ENCODE assay signal across 8 cellular contexts in genomic region chr11:17384002-17384511, GRCh38. TPM values are rescaled to one million over a fixed set of nuclear protein-coding genes. Genes with fewer than 3 reads are reported as not detected.
DNase-seq lines count a peak whose midpoint lies in the region; ATAC-seq and TF ChIP-seq lines count a peak whose summit lies in the region.

No MANE protein-coding gene starts in this region.

- in situ Hi-C loops in IMR-90 (cut with MboI; ENCODE audit: low sequenced_read_pairs) = loop anchor here (5.0 kb wide), 1 partner anchor 118 kb away; no protein-coding TSS in a partner anchor

- H2AFZ ChIP-seq in IMR-90 (replicated peaks; ENCODE audit: low read length, poor library complexity) = peak overlapping the region; percentile 67
- H2AFZ ChIP-seq in fibroblast of lung (ENCODE audit: low read length) = no peak overlapping the region
- H2AFZ ChIP-seq in neuronal stem cell (ENCODE audit: low read length) = no peak overlapping the region

- no CpG with 5 or more reads among the region's 6 CpGs for WGBS in IMR-90 (ENCODE audit: extremely low coverage in 2 of 2, insufficient read length in 1 of 2), 2 experiments
- WGBS in neuronal stem cell (ENCODE audit: extremely low coverage in 2 of 2, insufficient read length in 2 of 2, insufficient replicate concordance in 1 of 2), 2 donors = no CpG with 5 or more reads among the region's 6 CpGs
- 45 to 74% (median 49%) methylated on average over 3 to 6 of the region's 6 CpGs for WGBS in stomach, 5 donors

- H3K36me3 Mint-ChIP-seq in activated T-cell treated with anti-CD3 and anti-CD28 coated beads, Interleukin-2, amount 50 U/mL, for 24 hours (ENCODE audit: low read depth) = no peaks in the 10 kb centered on the region

- H3K4me3 ChIP-seq in IMR-90 (ENCODE audit: insufficient read depth, low read depth, low read length) (no peak overlapping the region), fibroblast of lung (replicated peaks in 1 of 4; ENCODE audit: control extremely low read depth in 1 of 4, insufficient read depth in 1 of 4, low read depth in 3 of 4, low read length in 4 of 4) (no peak overlapping the region), neuronal stem cell (ENCODE audit: low read length in 2 of 2) (no peak overlapping the region), stomach (no peak overlapping the region)

- H3K23ac ChIP-seq in IMR-90 (ENCODE audit: low read depth, low read length) (no peak overlapping the region), neuronal stem cell (ENCODE audit: low read depth, low read length, poor library complexity) (no peak overlapping the region)

- H3K4me1 ChIP-seq in IMR-90 (ENCODE audit: control insufficient read depth, insufficient read depth, low read length) = peaks cover 11% of the 10 kb centered on the region
- no peaks in the 10 kb centered on the region for H3K4me1 ChIP-seq in fibroblast of lung (ENCODE audit: control insufficient read depth, extremely low read depth, insufficient read depth, low read length)
- peaks cover 0 to 2% of the 10 kb centered on the region in 2 donors for H3K4me1 ChIP-seq in neuronal stem cell (ENCODE audit: control insufficient read depth in 2 of 2, insufficient read depth in 1 of 2, low read depth in 1 of 2, low read length in 2 of 2)
- H3K4me1 ChIP-seq in stomach = peaks cover 0 to 27% (median 9%) of the 10 kb centered on the region in 4 donors

- no peaks in the 10 kb centered on the region for H3K9me3 Mint-ChIP-seq in activated T-cell treated with anti-CD3 and anti-CD28 coated beads, Interleukin-2, amount 50 U/mL, for 24 hours

- peaks cover 8% of the 10 kb centered on the region for H3K27me3 Mint-ChIP-seq in activated T-cell treated with anti-CD3 and anti-CD28 coated beads, Interleukin-2, amount 50 U/mL, for 24 hours

- H4K91ac ChIP-seq in IMR-90 (ENCODE audit: insufficient read depth, low read depth, low read length) = no peak overlapping the region
- H4K91ac ChIP-seq in neuronal stem cell (ENCODE audit: low read depth, low read length, poor library complexity) = no peak overlapping the region

- CTCF ChIA-PET in IMR-90 (lab: Yijun Ruan, JAX) = interaction anchor here (0.5 to 2.5 kb wide), 15 partner anchors 18 to 331 kb away, joined by 3 to 16 read pairs (median 3); no protein-coding TSS in a partner anchor

- peak; percentile 80 for TF ChIP-seq CTCF in IMR-90 (conservative IDR thresholded peaks at IDR 0.05; ENCODE audit: low read depth, low read length)
- TF ChIP-seq CTCF in fibroblast of lung (conservative IDR thresholded peaks at IDR 0.05 in 1 of 2, IDR thresholded peaks at IDR 0.05 in 1 of 2; ENCODE audit: low read depth in 1 of 2, low read length in 2 of 2) = peak; percentile 92 to 93
- peak in 5 of 7 experiments; percentile 80 to 93 (median 87) for TF ChIP-seq CTCF in stomach (IDR thresholded peaks at IDR 0.05)

- dilution Hi-C loops in IMR-90 (cut with HindIII; ENCODE audit: low sequenced_read_pairs, unreplicated experiment) = no loop called here

- H3K4me2 ChIP-seq in IMR-90 (ENCODE audit: low read depth, low read length) (no peak overlapping the region), fibroblast of lung (ENCODE audit: extremely low read depth, insufficient read depth, low read length) (no peak overlapping the region), neuronal stem cell (ENCODE audit: insufficient read depth, low read length, poor library complexity, severe bottlenecking) (no peak overlapping the region)

- H3K27ac ChIP-seq in IMR-90 (ENCODE audit: insufficient read depth, low read length) = no peak overlapping the region
- no peak overlapping the region for H3K27ac ChIP-seq in fibroblast of lung (ENCODE audit: insufficient read depth, low read length)
- H3K27ac ChIP-seq in neuronal stem cell (replicated peaks; ENCODE audit: low read length) = no peak overlapping the region
- H3K27ac ChIP-seq in stomach = no peak overlapping the region

- TF ChIP-seq POLR2A in IMR-90 (IDR thresholded peaks at IDR 0.05; ENCODE audit: low read depth, low read length) (no peak), stomach (IDR thresholded peaks at IDR 0.05) (no peak)

- peaks cover 22% of the 10 kb centered on the region for H3K9me1 ChIP-seq in IMR-90 (ENCODE audit: insufficient read depth, low read length)

- H3K4me3 Mint-ChIP-seq in activated T-cell treated with anti-CD3 and anti-CD28 coated beads, Interleukin-2, amount 50 U/mL, for 24 hours = no peak overlapping the region

- no peaks in the 10 kb centered on the region for H4K20me1 ChIP-seq in IMR-90 (ENCODE audit: insufficient read depth, low read length)
- H4K20me1 ChIP-seq in fibroblast of lung (ENCODE audit: control insufficient read depth, extremely low read depth, insufficient read depth, low read length) = no peaks in the 10 kb centered on the region

- peaks cover 3% of the 10 kb centered on the region; the same call in 1 of the 2 replicates for H3K27me3 ChIP-seq in IMR-90 (ENCODE audit: control insufficient read depth, insufficient read depth, low read length)
- no peaks in the 10 kb centered on the region for H3K27me3 ChIP-seq in fibroblast of lung (ENCODE audit: control insufficient read depth, insufficient read depth, low read length)
- H3K27me3 ChIP-seq in neuronal stem cell (ENCODE audit: control insufficient read depth in 3 of 3, insufficient read depth in 3 of 3, low read depth in 1 of 3, low read length in 3 of 3) = peaks cover 0 to 13% (median 3%) of the 10 kb centered on the region in 3 experiments
- H3K27me3 ChIP-seq in stomach = peaks cover 0 to 15% (median 0%) of the 10 kb centered on the region in 3 donors

- POLR2A ChIA-PET in IMR-90 (lab: Charles Lee; ENCODE audit: unreplicated experiment) = no interaction called here

- no peak overlapping the region for H2BK20ac ChIP-seq in IMR-90 (ENCODE audit: low read depth, low read length)

- H3K27ac Mint-ChIP-seq in activated T-cell treated with anti-CD3 and anti-CD28 coated beads, Interleukin-2, amount 50 U/mL, for 24 hours = no peak overlapping the region

- BruUV-seq in IMR-90 (replicated peaks; lab: Mats Ljungman, UMichigan) = no TSS peak

- peak; percentile 51 for DNase-seq in A172 (ENCODE audit: low spot score)
- peak; percentile 79 for DNase-seq in IMR-90
- peak; percentile 84 for DNase-seq in OCI-M1 (lab: John Stamatoyannopoulos, UW)
- DNase-seq in activated T-cell treated with anti-CD3 and anti-CD28 coated beads, Interleukin-2, amount 50 U/mL, for 24 hours = peak; percentile 83
- peak; percentile 67 to 84 for DNase-seq in fibroblast of lung (ENCODE audit: low read depth in 2 of 2)
- DNase-seq in neuronal stem cell (ENCODE audit: low spot score) = peak; percentile 91
- DNase-seq in stomach = peak; percentile 84

- no peak overlapping the region for H2AK9ac ChIP-seq in IMR-90 (replicated peaks; ENCODE audit: low read depth, low read length, poor library complexity)

- no peak for TF ChIP-seq EP300 in stomach (IDR thresholded peaks at IDR 0.05)

- H4K8ac ChIP-seq in IMR-90 (ENCODE audit: low read depth in 2 of 2, low read length in 2 of 2) (no peak overlapping the region), neuronal stem cell (ENCODE audit: low read depth, low read length) (no peak overlapping the region)

- H4K5ac ChIP-seq in IMR-90 (ENCODE audit: low read depth, low read length) = no peak overlapping the region

- H3K4me1 Mint-ChIP-seq in activated T-cell treated with anti-CD3 and anti-CD28 coated beads, Interleukin-2, amount 50 U/mL, for 24 hours (ENCODE audit: low read depth) = peaks cover 3% of the 10 kb centered on the region

- H2BK15ac ChIP-seq in IMR-90 (ENCODE audit: low read depth, low read length) (no peak overlapping the region), neuronal stem cell (ENCODE audit: low read length) (no peak overlapping the region)

- H2BK5ac ChIP-seq in IMR-90 (ENCODE audit: low read depth, low read length, poor library complexity, severe bottlenecking) = no peak overlapping the region
- no peak overlapping the region for H2BK5ac ChIP-seq in neuronal stem cell (ENCODE audit: low read length)

- peak; percentile 72 for TF ChIP-seq RAD21 in IMR-90 (IDR thresholded peaks at IDR 0.05; ENCODE audit: low read length)

- peak; percentile 60 for ATAC-seq in GM18511 (IDR thresholded peaks at IDR 0.05; ENCODE audit: unreplicated experiment)
- ATAC-seq in IMR-90 (ENCODE audit: low read depth) = peak; percentile 77

- intact Hi-C loops in IMR-90 (cut with micrococcal nuclease) (loop anchor here (1.0 kb wide), 3 partner anchors 120 to 154 kb away; no protein-coding TSS in a partner anchor), stomach (cut with DNase I; ENCODE audit: low total_unique reads) (loop anchor here (2.0 kb wide), 1 partner anchor 121 kb away; no protein-coding TSS in a partner anchor)

- H3K79me1 ChIP-seq in IMR-90 (ENCODE audit: low read depth in 1 of 2, low read length in 2 of 2) (no peaks in the 10 kb centered on the region), neuronal stem cell (ENCODE audit: low read depth, low read length) (no peaks in the 10 kb centered on the region)

- no peak overlapping the region for H2BK12ac ChIP-seq in neuronal stem cell (ENCODE audit: low read length)

- no peaks in the 10 kb centered on the region for H3K79me2 ChIP-seq in fibroblast of lung (ENCODE audit: control insufficient read depth, insufficient read depth, low read length)

- H2BK120ac ChIP-seq in IMR-90 (ENCODE audit: low read depth, low read length) (no peak overlapping the region), neuronal stem cell (ENCODE audit: low read depth, low read length) (no peak overlapping the region)

- H3K9ac ChIP-seq in IMR-90 (ENCODE audit: low read depth, low read length) (no peak overlapping the region), fibroblast of lung (ENCODE audit: insufficient read depth, low read length) (no peak overlapping the region), neuronal stem cell (ENCODE audit: low read depth, low read length, poor library complexity) (no peak overlapping the region)

- H3K4ac ChIP-seq in IMR-90 (ENCODE audit: low read depth, low read length) (no peak overlapping the region), neuronal stem cell (ENCODE audit: low read length) (no peak overlapping the region)

- H3K9me3 ChIP-seq in IMR-90 (ENCODE audit: control insufficient read depth, insufficient read depth, low read length) (no peaks in the 10 kb centered on the region), fibroblast of lung (ENCODE audit: control insufficient read depth, insufficient read depth, low read depth, low read length) (no peaks in the 10 kb centered on the region), neuronal stem cell (replicated peaks in 1 of 2; ENCODE audit: control insufficient read depth in 2 of 2, insufficient read depth in 1 of 2, low read depth in 1 of 2, low read length in 2 of 2) (peaks cover 8 to 12% of the 10 kb centered on the region in 2 donors), stomach (no peaks in the 10 kb centered on the region)

- H3K56ac ChIP-seq in IMR-90 (ENCODE audit: extremely low read depth, insufficient read depth, low read length) = no peak overlapping the region

- H3K36me3 ChIP-seq in IMR-90 (ENCODE audit: control insufficient read depth, insufficient read depth, low read length) (no peaks in the 10 kb centered on the region), fibroblast of lung (ENCODE audit: control insufficient read depth, insufficient read depth, low read length) (no peaks in the 10 kb centered on the region), neuronal stem cell (replicated peaks in 1 of 2; ENCODE audit: control insufficient read depth in 2 of 2, insufficient read depth in 2 of 2, low read length in 2 of 2) (peaks cover 0 to 20% of the 10 kb centered on the region in 2 donors), stomach (peaks cover 0 to 10% (median 6%) of the 10 kb centered on the region in 4 donors)

- H2AK5ac ChIP-seq in IMR-90 (ENCODE audit: low read depth, low read length) (no peak overlapping the region), neuronal stem cell (ENCODE audit: low read depth, low read length) (no peak overlapping the region)

- no peak overlapping the region for H3K18ac ChIP-seq in IMR-90 (ENCODE audit: low read depth, low read length)
- H3K18ac ChIP-seq in neuronal stem cell (ENCODE audit: low read length) = no peak overlapping the region

- H3K14ac ChIP-seq in IMR-90 (replicated peaks; ENCODE audit: low read depth, low read length) = no peak overlapping the region
- no peak overlapping the region for H3K14ac ChIP-seq in neuronal stem cell (ENCODE audit: low read length)

RNA-seq across cellular contexts. Expression of gene KCNJ11, which starts 4.4 kb away (rescaled TPM):
- 0.09 and 0.26 TPM in 2 replicates for total RNA-seq in A172 (2014; rRNA removed; shearing (Covaris generic))
- not detected in 2 replicates for total RNA-seq in IMR-90 (2012; rRNA removed)
- polyA plus RNA-seq in IMR-90 (2012; rRNA removed) = not detected in 2 replicates
- polyA plus RNA-seq in IMR-90 (2012; cell fraction: cytosol; rRNA removed) = not detected in 2 replicates
- not detected in 2 replicates for polyA plus RNA-seq in IMR-90 (2012; cell fraction: nucleus; rRNA removed; ENCODE audit: low replicate concordance)
- total RNA-seq in fibroblast of lung = not detected in 2 replicates
- not detected in 2 replicates for polyA plus RNA-seq in fibroblast of lung
- polyA plus RNA-seq in fibroblast of lung (2012) = not detected in 2 replicates
- not detected in 2 replicates for polyA minus RNA-seq in fibroblast of lung (ENCODE audit: low replicate concordance)
- polyA plus RNA-seq in neuronal stem cell (2013, experiment 1 of 2) = 4.0 TPM
- 2.9 TPM for polyA plus RNA-seq in neuronal stem cell (2013, experiment 2 of 2)
- total RNA-seq in stomach = 10 to 100 TPM in 1 of 5 donors, 1 to 10 TPM in 3, not detected in 1; 1.5 to 22.9 (median 4.7) TPM
- polyA plus RNA-seq in stomach = 10 to 100 TPM in 1 of 3 donors, 1 to 10 TPM in 2; 7.2 to 14.2 (median 7.7) TPM

RNA-seq across cellular contexts. Expression of gene NCR3LG1, which starts 32.5 kb away (rescaled TPM):
- total RNA-seq in A172 (2014; rRNA removed; shearing (Covaris generic)) = 0.34 and 0.52 TPM in 2 replicates
- total RNA-seq in IMR-90 (2012; rRNA removed) = 3.9 and 4.1 TPM in 2 replicates
- 1.5 and 1.7 TPM in 2 replicates for polyA plus RNA-seq in IMR-90 (2012; rRNA removed)
- 0.27 and 0.52 TPM in 2 replicates for polyA plus RNA-seq in IMR-90 (2012; cell fraction: cytosol; rRNA removed)
- 1.6 and 8.6 TPM in 2 replicates for polyA plus RNA-seq in IMR-90 (2012; cell fraction: nucleus; rRNA removed; ENCODE audit: low replicate concordance)
- 4.5 and 4.9 TPM in 2 replicates for total RNA-seq in fibroblast of lung
- 5.2 and 6.0 TPM in 2 replicates for polyA plus RNA-seq in fibroblast of lung
- polyA plus RNA-seq in fibroblast of lung (2012) = 2.2 and 3.8 TPM in 2 replicates
- 3.7 and 6.0 TPM in 2 replicates for polyA minus RNA-seq in fibroblast of lung (ENCODE audit: low replicate concordance)
- polyA plus RNA-seq in neuronal stem cell (2013, experiment 1 of 2) = 1.6 TPM
- 1.4 TPM for polyA plus RNA-seq in neuronal stem cell (2013, experiment 2 of 2)
- 10 to 100 TPM in 1 of 5 donors, 1 to 10 TPM in 3, under 1 TPM in 1; under 0.01 to 13.6 (median 4.2) TPM for total RNA-seq in stomach
- under 1 TPM in 2 of 3 donors, not detected in 1; 0.25 to 0.37 TPM for polyA plus RNA-seq in stomach
